18 cellular contexts compared by ENCODE assay signal in the genomic region with DNA sequence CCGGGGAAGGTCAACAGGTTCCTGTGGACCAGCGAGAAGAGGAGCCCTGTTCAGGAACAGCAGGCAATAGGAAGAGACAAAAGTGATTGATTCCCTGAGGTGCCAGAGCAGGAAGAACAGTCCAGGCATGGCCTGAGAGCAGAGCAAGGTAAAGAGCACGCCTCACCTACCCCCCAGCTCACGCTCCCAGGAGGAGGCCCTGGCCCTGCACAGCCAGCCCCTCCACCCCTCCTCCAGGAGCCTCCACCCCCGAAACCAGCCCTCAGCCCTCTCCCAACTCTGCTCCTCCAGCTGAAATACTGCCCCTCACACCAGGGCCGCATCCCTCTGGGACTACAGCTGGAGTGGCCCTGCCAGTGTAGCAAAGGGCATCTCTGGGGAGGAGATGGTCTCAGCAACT.
DNase-seq lines count a peak whose midpoint lies in the region; ATAC-seq, FAIRE-seq and TF ChIP-seq lines count a peak whose summit lies in the region.
"Had no signal": no experiment of that assay in that cellular context is flagged by ENCODE, and none has a peak within 500 bp of the region (broad histone marks: within the 10 kb centered on the region; RNA-seq: fewer than 3 reads in every experiment).

No MANE protein-coding gene starts in this region.

- H3K4me1 ChIP-seq in HEK293 (ENCODE audit: control insufficient read depth, insufficient read depth, low read length) (no peaks in the 10 kb centered on the region), H1 (replicated peaks in 1 of 4; ENCODE audit: control insufficient read depth in 3 of 4, insufficient read depth in 4 of 4, low read length in 3 of 4) (peaks cover 0 to 3% (median 0%) of the 10 kb centered on the region in 4 experiments; a peak in 2 of 7 replicates), lung (ENCODE audit: control insufficient read depth in 2 of 2, insufficient read depth in 2 of 2, low read length in 2 of 2) (peaks cover 0 to 2% of the 10 kb centered on the region in 2 donors), upper lobe of left lung (no peaks in the 10 kb centered on the region), gastrocnemius medialis (no peaks in the 10 kb centered on the region)
- H3K4me1 ChIP-seq: BLaER1 treated with 17β-estradiol and CSF1 and Interleukin-3, amounts not matched to agents 10 nM and 100 nM had no signal

- no peak overlapping the region for H3K23ac ChIP-seq in H1 (ENCODE audit: insufficient read length)

- no peak overlapping the region for H2BK5ac ChIP-seq in H1 (ENCODE audit: low read depth, low read length)

- H3K14ac ChIP-seq in H1 (ENCODE audit: insufficient read length), result no peak overlapping the region

- H4K20me1 ChIP-seq in H1 (replicated peaks in 1 of 2; ENCODE audit: control insufficient read depth in 1 of 2, insufficient read depth in 2 of 2, low read length in 2 of 2), result no peaks in the 10 kb centered on the region
- H4K20me1 ChIP-seq: BLaER1 treated with 17β-estradiol and CSF1 and Interleukin-3, amounts not matched to agents 10 nM and 100 nM had no signal

- H2AK5ac ChIP-seq in H1 (ENCODE audit: low read depth, low read length), result no peak overlapping the region

- no peaks in the 10 kb centered on the region for H3K27me3 ChIP-seq in H1 (replicated peaks in 1 of 4; ENCODE audit: control insufficient read depth in 3 of 4, extremely low read depth in 1 of 4, insufficient read depth in 3 of 4, low read length in 3 of 4)
- no peaks in the 10 kb centered on the region for H3K27me3 ChIP-seq in lung (ENCODE audit: control insufficient read depth, insufficient read depth)
- H3K27me3 ChIP-seq in upper lobe of left lung, result no peaks in the 10 kb centered on the region
- no peaks in the 10 kb centered on the region for H3K27me3 ChIP-seq in gastrocnemius medialis
- H3K27me3 ChIP-seq: BLaER1 treated with 17β-estradiol and CSF1 and Interleukin-3, amounts not matched to agents 10 nM and 100 nM had no signal

- TF ChIP-seq CTCF in HEK293 (tag by site-specific recombination; IDR thresholded peaks at IDR 0.05) (no peak), H1 (IDR thresholded peaks at IDR 0.05; ENCODE audit: control extremely low read depth in 1 of 3, insufficient read depth in 1 of 3, low read depth in 1 of 3, low read length in 3 of 3) (no peak), lung (IDR thresholded peaks at IDR 0.05; ENCODE audit: control extremely low read depth, extremely low read depth) (no peak), upper lobe of left lung (IDR thresholded peaks at IDR 0.05) (no peak), gastrocnemius medialis (IDR thresholded peaks at IDR 0.05 in 4 of 5, conservative IDR thresholded peaks at IDR 0.05 in 1 of 5) (no peak)

- CTCF ChIA-PET in HEK293 (lab: Yijun Ruan, JAX), result no interaction called here
- CTCF ChIA-PET in H1 (lab: Charles Lee; ENCODE audit: partially characterized antibody), result no interaction called here

- intact Hi-C loops in gastrocnemius medialis (cut with DNase I; ENCODE audit: low total_unique reads), result no loop called here

- POLR2A ChIA-PET in HEK293 (lab: Yijun Ruan, JAX), result no interaction called here
- POLR2A ChIA-PET in H1 (lab: Charles Lee; ENCODE audit: partially characterized antibody), result no interaction called here

- peak; percentile 14 for ATAC-seq in lung (ENCODE audit: insufficient read depth, low FRiP score)
- ATAC-seq in upper lobe of left lung (ENCODE audit: low FRiP score in 2 of 2), result peak in 1 of 2 donors; percentile 20
- ATAC-seq in gastrocnemius medialis, result no peak
- ATAC-seq: GM12878 had no signal

- H3K18ac ChIP-seq in H1 (ENCODE audit: extremely low read depth, low read length), result no peak overlapping the region

- FAIRE-seq in H1 (lab: Jason Lieb, UNC), result no peak
- FAIRE-seq: GM12878 had no signal

- no peak overlapping the region for H4K91ac ChIP-seq in H1 (replicated peaks; ENCODE audit: insufficient read length, low read length)

- H3K4ac ChIP-seq in H1 (replicated peaks; ENCODE audit: insufficient read length, low read depth, low read length), result no peak overlapping the region

- no peaks in the 10 kb centered on the region for H3K79me1 ChIP-seq in H1 (ENCODE audit: low read depth, low read length)

- DNase-seq in H1 (ENCODE audit: low read depth in 1 of 2, low spot score in 2 of 2), result no peak
- no peak for DNase-seq in lung (ENCODE audit: low spot score)
- DNase-seq in upper lobe of left lung, result no peak
- no peak for DNase-seq in UCSD-AML1 (lab: John Stamatoyannopoulos, UW; ENCODE audit: unreplicated experiment)
- no peak for DNase-seq in medulla oblongata (ENCODE audit: extremely low spot score)
- no peak for DNase-seq in gastrocnemius medialis
- DNase-seq: CD8-positive, alpha-beta memory T cell; COR-L47; DMS 273 treated with DMSO at 0.1 percent for 48 hours; DMS53; DND-41; EL; GOT3; H9 had no signal

- 91% methylated on average over 6 of the region's 6 CpGs; no CpG with 5 or more reads in 1 of the 2 experiments for WGBS in H1 (ENCODE audit: extremely low coverage in 1 of 2, insufficient coverage in 1 of 2, insufficient read length in 1 of 2, insufficient replicate concordance in 2 of 2, low coverage in 1 of 2, low lambda C conversion rate in 2 of 2, missing lambda C conversion rate in 1 of 2), 2 experiments
- WGBS in lung, 2 donors, result 95% methylated on average over 6 of the region's 6 CpGs
- WGBS in upper lobe of left lung, 2 donors, result 85 to 86% methylated on average over 3 to 6 of the region's 6 CpGs

- H3K79me2 ChIP-seq in H1 (ENCODE audit: control insufficient read depth in 1 of 2, insufficient read depth in 2 of 2, low read length in 2 of 2), result no peaks in the 10 kb centered on the region

- H3K36me3 ChIP-seq in HEK293 (ENCODE audit: control insufficient read depth in 2 of 2, insufficient read depth in 1 of 2, low read length in 2 of 2) (no peaks in the 10 kb centered on the region), H1 (ENCODE audit: control insufficient read depth in 2 of 4, insufficient read depth in 4 of 4, low read length in 3 of 4) (no peaks in the 10 kb centered on the region), lung (ENCODE audit: control insufficient read depth in 2 of 2, insufficient read depth in 2 of 2, low read length in 2 of 2) (no peaks in the 10 kb centered on the region), upper lobe of left lung (no peaks in the 10 kb centered on the region), gastrocnemius medialis (no peaks in the 10 kb centered on the region)
- H3K36me3 ChIP-seq: BLaER1 treated with 17β-estradiol and CSF1 and Interleukin-3, amounts not matched to agents 10 nM and 100 nM had no signal

- H2AFZ ChIP-seq in H1 (ENCODE audit: low read length), result no peak overlapping the region

- no peaks in the 10 kb centered on the region for H3K23me2 ChIP-seq in H1 (ENCODE audit: low read depth, low read length)

- no peak for TF ChIP-seq POLR2A in H1 (IDR thresholded peaks at IDR 0.05; ENCODE audit: control extremely low read depth in 1 of 2, low read depth in 2 of 2, low read length in 2 of 2)
- no peak for TF ChIP-seq POLR2A in upper lobe of left lung (IDR thresholded peaks at IDR 0.05)
- TF ChIP-seq POLR2A in gastrocnemius medialis (IDR thresholded peaks at IDR 0.05), result no peak

- no peak overlapping the region for H3K9ac ChIP-seq in H1 (replicated peaks in 1 of 4; ENCODE audit: extremely low read depth in 1 of 4, low read depth in 3 of 4, low read length in 3 of 4)
- H3K9ac ChIP-seq: BLaER1 treated with 17β-estradiol and CSF1 and Interleukin-3, amounts not matched to agents 10 nM and 100 nM had no signal

- TF ChIP-seq RAD21 in H1 (IDR thresholded peaks at IDR 0.05 in 1 of 2, conservative IDR thresholded peaks at IDR 0.05 in 1 of 2; ENCODE audit: low read depth in 2 of 2, low read length in 2 of 2), result no peak

- H3K4me2 ChIP-seq in H1 (ENCODE audit: insufficient read depth in 1 of 2, low read depth in 2 of 2, low read length in 2 of 2), result no peak overlapping the region
- H3K4me2 ChIP-seq: BLaER1 treated with 17β-estradiol and CSF1 and Interleukin-3, amounts not matched to agents 10 nM and 100 nM had no signal

- no peak overlapping the region for H2BK15ac ChIP-seq in H1 (ENCODE audit: low read length)

- no peak overlapping the region for H2BK20ac ChIP-seq in H1 (ENCODE audit: low read length)

- H3K27ac ChIP-seq in HEK293 (ENCODE audit: extremely low read depth, low read depth, low read length), result no peak overlapping the region
- H3K27ac ChIP-seq in H1 (ENCODE audit: low read depth, low read length), result no peak overlapping the region
- peak overlapping the region in 1 of 2 donors; percentile 29 for H3K27ac ChIP-seq in lung (ENCODE audit: low read depth in 1 of 2, low read length in 1 of 2)
- H3K27ac ChIP-seq in upper lobe of left lung, result peak overlapping the region; percentile 44 to 73 (median 54)
- no peak overlapping the region for H3K27ac ChIP-seq in gastrocnemius medialis
- H3K27ac ChIP-seq: BLaER1 treated with 17β-estradiol and CSF1 and Interleukin-3, amounts not matched to agents 10 nM and 100 nM; HL-60 had no signal

- no peak overlapping the region for H4K8ac ChIP-seq in H1 (ENCODE audit: extremely low read depth, insufficient read depth, low read length)

- H3K56ac ChIP-seq in H1 (replicated peaks; ENCODE audit: insufficient read length, low read depth, low read length), result no peak overlapping the region

- H2BK12ac ChIP-seq in H1 (ENCODE audit: low read depth, low read length), result peak overlapping the region; percentile 64; the same call in 1 of the 2 replicates

- in situ Hi-C loops in gastrocnemius medialis (cut with MboI; ENCODE audit: low sequenced_read_pairs in 4 of 4), result no loop called here

- no peak overlapping the region for H4K5ac ChIP-seq in H1 (ENCODE audit: insufficient read length, low read depth, low read length)

- H2BK120ac ChIP-seq in H1 (replicated peaks; ENCODE audit: low read depth, low read length), result no peak overlapping the region

- TF ChIP-seq EP300 in H1 (IDR thresholded peaks at IDR 0.05; ENCODE audit: borderline replicate concordance in 1 of 2, low read depth in 2 of 2, low read length in 2 of 2) (no peak), upper lobe of left lung (IDR thresholded peaks at IDR 0.05) (no peak)

- H3K9me3 ChIP-seq in HEK293 (ENCODE audit: control insufficient read depth, insufficient read depth, low read depth, low read length) (no peaks in the 10 kb centered on the region), H1 (ENCODE audit: insufficient read depth in 2 of 2, low read depth in 1 of 2, low read length in 1 of 2) (no peaks in the 10 kb centered on the region), lung (ENCODE audit: control insufficient read depth in 2 of 2, insufficient read depth in 1 of 2, low read length in 1 of 2) (no peaks in the 10 kb centered on the region), upper lobe of left lung (no peaks in the 10 kb centered on the region), gastrocnemius medialis (no peaks in the 10 kb centered on the region)
- H3K9me3 ChIP-seq: BLaER1 treated with 17β-estradiol and CSF1 and Interleukin-3, amounts not matched to agents 10 nM and 100 nM had no signal

- H3K4me3 ChIP-seq in HEK293 (ENCODE audit: low read depth, low read length) (no peak overlapping the region), H1 (ENCODE audit: extremely low read depth in 1 of 4, insufficient read depth in 2 of 4, low read depth in 3 of 4, low read length in 4 of 4) (no peak overlapping the region), lung (no peak overlapping the region), upper lobe of left lung (no peak overlapping the region), gastrocnemius medialis (no peak overlapping the region)
- H3K4me3 ChIP-seq: BLaER1 treated with 17β-estradiol and CSF1 and Interleukin-3, amounts not matched to agents 10 nM and 100 nM; GM12878 had no signal

TF ChIP-seq in H1, 55 proteins besides CTCF, POLR2A, EP300 and RAD21 (continues in another document):
- TF ChIP-seq CBX5 (IDR thresholded peaks at IDR 0.05; ENCODE audit: low read depth, low read length), result no peak

Comparison
In these comparisons a context has a peak if more than half of its experiments do, and no peak if none do; other contexts are left out.
1. H3K27ac ChIP-seq: peak in upper lobe of left lung (4 of 4); none in HEK293 (single experiment), H1 (single experiment) and gastrocnemius medialis (0 of 4).